In genomic region chr5:120345947-120346346, GRCh38 we compare ENCODE assay signal across 28 cellular contexts.
"Had no signal": no experiment of that assay in that cellular context is flagged by ENCODE, and none has a peak within 500 bp of the region (broad histone marks: within the 10 kb centered on the region; RNA-seq: fewer than 3 reads in every experiment).

No MANE protein-coding gene starts in this region.

- H3K79me2 ChIP-seq: hepatocyte had no signal

- H3K27me3 ChIP-seq: esophagus squamous epithelium, foreskin keratinocyte, hepatocyte, neural progenitor cell, pancreas, suprapubic skin, thyroid gland, uterus had no signal

- H3K4me1 ChIP-seq: esophagus squamous epithelium, foreskin keratinocyte, left ventricle myocardium inferior, lower lobe of right lung, neural progenitor cell, pancreas, suprapubic skin, thyroid gland, uterus had no signal

- H3K27ac ChIP-seq: epithelial cell of prostate, esophagus squamous epithelium, foreskin keratinocyte, hepatocyte, left ventricle myocardium inferior, lower lobe of right lung, neural progenitor cell, pancreas, suprapubic skin, thyroid gland, uterus had no signal

- H3K27ac Mint-ChIP-seq: natural killer cell treated with Interleukin-12 subunit alpha and Interleukin-12 subunit beta and Interleukin-15 and Interleukin-18, amount 100 ng/mL, for 72 hours; neural progenitor cell; progenitor cell of endocrine pancreas; stimulated activated effector memory CD8-positive, alpha-beta T cell treated with anti-CD3 and anti-CD28 coated beads, Interleukin-12 subunit alpha, Interleukin-12 subunit beta, amount 100 ng/mL, for 72 hours; type B pancreatic cell had no signal

- ATAC-seq: foreskin keratinocyte; left cardiac atrium; lower lobe of right lung; natural killer cell treated with Interleukin-12 subunit alpha and Interleukin-12 subunit beta and Interleukin-15 and Interleukin-18, amount 100 ng/mL, for 72 hours; pancreas; right cardiac atrium; stimulated activated effector memory CD8-positive, alpha-beta T cell treated with anti-CD3 and anti-CD28 coated beads, Interleukin-12 subunit alpha, Interleukin-12 subunit beta, amount 100 ng/mL, for 72 hours; stimulated activated naive CD8-positive, alpha-beta T cell treated with anti-CD3 and anti-CD28 coated beads, Interleukin-15, Interleukin-2, amounts not matched to agents 100 U/mL and 50 U/mL, for 24 hours had no signal

- DNase-seq: effector memory CD4-positive, alpha-beta T cell; esophagus squamous epithelium; foreskin keratinocyte; head of caudate nucleus; kidney; left cardiac atrium; left ventricle myocardium inferior; lower lobe of right lung; mesenchymal stem cell; midbrain; nucleus accumbens; pancreas; right cardiac atrium; stimulated activated CD4-positive, alpha-beta T cell treated with anti-CD3 and anti-CD28 coated beads, Interleukin-4, amount 100 ng/mL, for 1 hour; stimulated activated CD8-positive, alpha-beta memory T cell treated with anti-CD3 and anti-CD28 coated beads, Interleukin-4, amount 100 ng/mL, for 48 hours; stimulated activated naive CD8-positive, alpha-beta T cell treated with anti-CD3 and anti-CD28 coated beads, Interleukin-15, Interleukin-2, amounts not matched to agents 100 U/mL and 50 U/mL, for 24 hours; thyroid gland; uterus had no signal

- H3K4me3 Mint-ChIP-seq: natural killer cell treated with Interleukin-12 subunit alpha and Interleukin-12 subunit beta and Interleukin-15 and Interleukin-18, amount 100 ng/mL, for 72 hours; neural progenitor cell; stimulated activated effector memory CD8-positive, alpha-beta T cell treated with anti-CD3 and anti-CD28 coated beads, Interleukin-12 subunit alpha, Interleukin-12 subunit beta, amount 100 ng/mL, for 72 hours; type B pancreatic cell had no signal

- H3K27me3 Mint-ChIP-seq: natural killer cell treated with Interleukin-12 subunit alpha and Interleukin-12 subunit beta and Interleukin-15 and Interleukin-18, amount 100 ng/mL, for 72 hours; progenitor cell of endocrine pancreas; type B pancreatic cell had no signal

- H3K9me3 ChIP-seq: pancreas, suprapubic skin, thyroid gland had no signal

- H3K9ac ChIP-seq: neural progenitor cell had no signal

- FAIRE-seq: endometrium, kidney, pancreas had no signal

- H3K36me3 ChIP-seq: esophagus squamous epithelium, left ventricle myocardium inferior, lower lobe of right lung, neural progenitor cell, pancreas, suprapubic skin, thyroid gland, uterus had no signal

- H2AFZ ChIP-seq: hepatocyte, neural progenitor cell had no signal

- H3K4me2 ChIP-seq: hepatocyte, neural progenitor cell, smooth muscle cell had no signal

- H3K4me1 Mint-ChIP-seq: neural progenitor cell; stimulated activated effector memory CD8-positive, alpha-beta T cell treated with anti-CD3 and anti-CD28 coated beads, Interleukin-12 subunit alpha, Interleukin-12 subunit beta, amount 100 ng/mL, for 72 hours had no signal

- H3K36me3 Mint-ChIP-seq: neural progenitor cell; stimulated activated effector memory CD8-positive, alpha-beta T cell treated with anti-CD3 and anti-CD28 coated beads, Interleukin-12 subunit alpha, Interleukin-12 subunit beta, amount 100 ng/mL, for 72 hours; type B pancreatic cell had no signal

- H3K4me3 ChIP-seq: esophagus squamous epithelium, hepatocyte, left ventricle myocardium inferior, lower lobe of right lung, neural progenitor cell, pancreas, smooth muscle cell, suprapubic skin, thyroid gland, uterus had no signal

- H3K9me3 Mint-ChIP-seq: neural progenitor cell had no signal
